In genomic region chr4:88037447-88037846, GRCh38 we compare ENCODE assay signal across 25 cellular contexts.
"Had no signal": no experiment of that assay in that cellular context is flagged by ENCODE, and none has a peak within 500 bp of the region (broad histone marks: within the 10 kb centered on the region; RNA-seq: fewer than 3 reads in every experiment).

No MANE protein-coding gene starts in this region.

- H3K4me3 ChIP-seq: neural progenitor cell, ovary, psoas muscle, right lobe of liver, sigmoid colon, suprapubic skin, testis, tibial artery, transverse colon, upper lobe of right lung, uterus had no signal

- H3K27me3 ChIP-seq: neural progenitor cell, ovary, right lobe of liver, sigmoid colon, suprapubic skin, testis, tibial artery, transverse colon, upper lobe of right lung, uterus had no signal

- H3K9me3 ChIP-seq: ovary, psoas muscle, right lobe of liver, sigmoid colon, suprapubic skin, testis, tibial artery, transverse colon, upper lobe of right lung, uterus had no signal

- DNase-seq: natural killer cell; occipital lobe; ovary; posterior cingulate gyrus; psoas muscle; right cardiac atrium; right lobe of liver; sigmoid colon; small intestine; stimulated activated CD4-positive, alpha-beta T cell treated with anti-CD3 and anti-CD28 coated beads, Interleukin-15, amount 100 ng/mL, for 24 hours; stimulated activated CD4-positive, alpha-beta T cell treated with anti-CD3 and anti-CD28 coated beads, Interleukin-2, amount 100 ng/mL, for 24 hours; stimulated activated CD4-positive, alpha-beta T cell treated with anti-CD3 and anti-CD28 coated beads, Interleukin-2, amount 100 ng/mL, for 48 hours; stimulated activated CD4-positive, alpha-beta T cell treated with anti-CD3 and anti-CD28 coated beads, Interleukin-4, amount 100 ng/mL, for 24 hours; stimulated activated naive B cell treated with anti-CD40 and anti-IgM and Interleukin-4, amounts not matched to agents 10 μg/mL and 1 μg/mL and 100 μg/mL, for 72 hours; stimulated activated naive CD4-positive, alpha-beta T cell treated with Interleukin-2 at 50 U/mL for 16 hours; substantia nigra; testis; tibial artery; transverse colon; upper lobe of right lung; uterus had no signal

- H3K4me2 ChIP-seq: neural progenitor cell had no signal

- H2AFZ ChIP-seq: neural progenitor cell, parathyroid adenoma had no signal

- H3K9ac ChIP-seq: neural progenitor cell, parathyroid adenoma had no signal

- H3K27ac ChIP-seq: neural progenitor cell, ovary, parathyroid adenoma, psoas muscle, right lobe of liver, sigmoid colon, suprapubic skin, testis, tibial artery, transverse colon, upper lobe of right lung, uterus had no signal

- H3K79me2 ChIP-seq: parathyroid adenoma had no signal

- ATAC-seq: natural killer cell; psoas muscle; right cardiac atrium; right lobe of liver; stimulated activated effector memory CD8-positive, alpha-beta T cell treated with anti-CD3 and anti-CD28 coated beads, Interleukin-12 subunit alpha, Interleukin-12 subunit beta, amount 100 ng/mL, for 72 hours; stimulated activated naive B cell treated with anti-CD40 and anti-IgM and Interleukin-4, amounts not matched to agents 10 μg/mL and 1 μg/mL and 100 μg/mL, for 72 hours; upper lobe of right lung had no signal

- H3K4me1 ChIP-seq: neural progenitor cell, parathyroid adenoma, psoas muscle, right lobe of liver, suprapubic skin, testis, tibial artery, transverse colon, upper lobe of right lung, uterus had no signal

- H3K36me3 ChIP-seq: ovary, uterus had no signal
